21 cellular contexts compared by ENCODE assay signal in the genomic region with DNA sequence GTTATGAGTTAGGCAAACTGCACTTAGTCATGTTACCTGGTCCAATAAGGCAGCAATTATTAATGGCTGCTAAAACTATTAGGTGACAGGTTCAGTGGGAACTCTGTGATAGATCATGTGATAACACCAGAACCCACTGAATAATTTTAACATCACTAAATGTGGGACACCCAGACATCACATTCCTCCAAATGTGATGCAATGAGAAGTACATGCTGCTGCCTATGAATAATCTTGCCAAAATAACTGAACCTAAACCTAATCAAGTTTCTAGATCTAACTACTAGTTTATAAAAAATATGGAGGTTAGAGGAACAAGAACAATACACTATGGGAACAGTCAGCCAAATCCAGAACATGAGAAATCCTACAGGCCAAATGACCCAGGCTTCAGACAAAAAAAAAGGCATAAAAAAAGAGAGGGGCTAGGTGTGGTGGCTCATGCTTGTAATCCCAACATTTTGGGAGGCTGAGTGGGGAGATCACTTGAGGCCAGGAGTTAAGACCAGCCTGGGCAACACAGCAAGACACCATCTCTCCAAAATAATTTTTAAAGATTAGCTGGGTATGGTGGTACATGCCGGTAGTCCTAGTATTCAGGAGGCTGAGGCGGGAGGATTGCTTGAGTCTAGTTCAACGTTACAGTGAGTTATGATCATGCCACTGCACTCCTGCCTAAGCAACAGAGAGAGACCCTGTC. TPM values are rescaled to one million over a fixed set of nuclear protein-coding genes. Genes with fewer than 3 reads are reported as not detected.
DNase-seq lines count a peak whose midpoint lies in the region; ATAC-seq and TF ChIP-seq lines count a peak whose summit lies in the region.
"Had no signal": no experiment of that assay in that cellular context is flagged by ENCODE, and none has a peak within 500 bp of the region (broad histone marks: within the 10 kb centered on the region; RNA-seq: fewer than 3 reads in every experiment).

No MANE protein-coding gene starts in this region.

- intact Hi-C loops in right cardiac atrium (cut with DNase I) = no loop called here
- intact Hi-C loops in esophagus muscularis mucosa (cut with DNase I) = no loop called here

- H4K20me1 ChIP-seq in fibroblast of lung (ENCODE audit: control insufficient read depth, extremely low read depth, insufficient read depth, low read length) = no peaks in the 10 kb centered on the region

- TF ChIP-seq CTCF in fibroblast of lung (conservative IDR thresholded peaks at IDR 0.05 in 1 of 2, IDR thresholded peaks at IDR 0.05 in 1 of 2; ENCODE audit: low read depth in 1 of 2, low read length in 2 of 2) (no peak), esophagus muscularis mucosa (IDR thresholded peaks at IDR 0.05) (no peak)

- H3K4me1 ChIP-seq in fibroblast of lung (ENCODE audit: control insufficient read depth, extremely low read depth, insufficient read depth, low read length) (no peaks in the 10 kb centered on the region), right cardiac atrium (ENCODE audit: control insufficient read depth, insufficient read depth, low read length) (no peaks in the 10 kb centered on the region), esophagus muscularis mucosa (no peaks in the 10 kb centered on the region)
- H3K4me1 ChIP-seq: Peyer's patch had no signal

- H3K27ac ChIP-seq in fibroblast of lung (ENCODE audit: insufficient read depth, low read length) (no peak overlapping the region), right cardiac atrium (ENCODE audit: low read length) (no peak overlapping the region), esophagus muscularis mucosa (replicated peaks in 1 of 4) (no peak overlapping the region)
- H3K27ac ChIP-seq: BLaER1 treated with 17β-estradiol and CSF1 and Interleukin-3, amounts not matched to agents 10 nM and 100 nM; Peyer's patch had no signal

- TF ChIP-seq POLR2A in esophagus muscularis mucosa (IDR thresholded peaks at IDR 0.05; ENCODE audit: low read depth) = no peak

- ATAC-seq in right cardiac atrium = no peak
- ATAC-seq in GM21717 (IDR thresholded peaks at IDR 0.05; ENCODE audit: unreplicated experiment) = no peak

- H3K36me3 ChIP-seq in fibroblast of lung (ENCODE audit: control insufficient read depth, insufficient read depth, low read length) (no peaks in the 10 kb centered on the region), esophagus muscularis mucosa (no peaks in the 10 kb centered on the region)
- H3K36me3 ChIP-seq: Peyer's patch had no signal

- 89% methylated on average over 3 of the region's 3 CpGs for WGBS in right cardiac atrium
- 94% methylated on average over 3 of the region's 3 CpGs for WGBS in esophagus muscularis mucosa

- H2AFZ ChIP-seq in fibroblast of lung (ENCODE audit: low read length) = no peak overlapping the region

- H3K4me3 ChIP-seq in fibroblast of lung (replicated peaks in 1 of 4; ENCODE audit: control extremely low read depth in 1 of 4, insufficient read depth in 1 of 4, low read depth in 3 of 4, low read length in 4 of 4) (no peak overlapping the region), right cardiac atrium (ENCODE audit: low read length) (no peak overlapping the region), esophagus muscularis mucosa (no peak overlapping the region)
- H3K4me3 ChIP-seq: BLaER1 treated with 17β-estradiol and CSF1 and Interleukin-3, amounts not matched to agents 10 nM and 100 nM; Peyer's patch had no signal

- H3K9me3 ChIP-seq in fibroblast of lung (ENCODE audit: control insufficient read depth, insufficient read depth, low read depth, low read length) (no peaks in the 10 kb centered on the region), right cardiac atrium (ENCODE audit: control insufficient read depth, low read length) (no peaks in the 10 kb centered on the region), esophagus muscularis mucosa (no peaks in the 10 kb centered on the region)
- H3K9me3 ChIP-seq: BLaER1 treated with 17β-estradiol and CSF1 and Interleukin-3, amounts not matched to agents 10 nM and 100 nM; Caco-2; Peyer's patch had no signal

- H3K79me2 ChIP-seq in fibroblast of lung (ENCODE audit: control insufficient read depth, insufficient read depth, low read length) = no peaks in the 10 kb centered on the region

- TF ChIP-seq EP300 in esophagus muscularis mucosa (IDR thresholded peaks at IDR 0.05) = no peak

- H3K9ac ChIP-seq in fibroblast of lung (ENCODE audit: insufficient read depth, low read length) = no peak overlapping the region
- H3K9ac ChIP-seq: BLaER1 treated with 17β-estradiol and CSF1 and Interleukin-3, amounts not matched to agents 10 nM and 100 nM had no signal

- H3K4me2 ChIP-seq in fibroblast of lung (ENCODE audit: extremely low read depth, insufficient read depth, low read length) = no peak overlapping the region
- H3K4me2 ChIP-seq: BLaER1 treated with 17β-estradiol and CSF1 and Interleukin-3, amounts not matched to agents 10 nM and 100 nM had no signal

- no peaks in the 10 kb centered on the region for H3K27me3 ChIP-seq in fibroblast of lung (ENCODE audit: control insufficient read depth, insufficient read depth, low read length)
- H3K27me3 ChIP-seq in right cardiac atrium (ENCODE audit: control insufficient read depth, insufficient read depth) = no peaks in the 10 kb centered on the region
- no peaks in the 10 kb centered on the region for H3K27me3 ChIP-seq in esophagus muscularis mucosa
- H3K27me3 ChIP-seq: BLaER1 treated with 17β-estradiol and CSF1 and Interleukin-3, amounts not matched to agents 10 nM and 100 nM; Peyer's patch had no signal

- peak; percentile 66 for DNase-seq in EH (ENCODE audit: low read depth)
- DNase-seq in OCI-M1 (lab: John Stamatoyannopoulos, UW) = peak; percentile 1
- DNase-seq in fibroblast of lung (ENCODE audit: low read depth in 2 of 2) = peak; percentile 26 to 37
- peak; percentile 9 for DNase-seq in myocyte (ENCODE audit: low read depth)
- no peak for DNase-seq in activated naive CD4-positive, alpha-beta T cell treated with Interleukin-2 at 50 U/mL for 16 hours
- no peak for DNase-seq in right cardiac atrium
- no peak for DNase-seq in esophagus muscularis mucosa (ENCODE audit: extremely low spot score)
- DNase-seq: AML-193; Caco-2; CD4-positive, alpha-beta memory T cell; H7; NCI-H1048; NCI-H1417; NCI-H1694; NCI-H2081; NCI-H2227 treated with DMSO at 0.1 percent for 48 hours; NCI-H526 treated with DMSO at 0.1 percent for 48 hours; Peyer's patch; SHP77 treated with DMSO at 0.1 percent for 48 hours had no signal

RNA-seq across cellular contexts. Expression of a gene that starts 7.0 kb away (rescaled TPM):
- 67.3 and 90.2 TPM in 2 replicates for total RNA-seq in fibroblast of lung
- 153 and 192 TPM in 2 replicates for polyA plus RNA-seq in fibroblast of lung
- 236 and 258 TPM in 2 replicates for polyA plus RNA-seq in fibroblast of lung (2012)
- 29.5 and 45.3 TPM in 2 replicates for polyA minus RNA-seq in fibroblast of lung (ENCODE audit: low replicate concordance)
- total RNA-seq in myocyte = 58.5 and 62.7 TPM in 2 replicates
- 119 TPM for polyA plus RNA-seq in myocyte (2012)
- total RNA-seq in right cardiac atrium = 100 to 1,000 TPM; 104 to 133 (median 113) TPM
- polyA plus RNA-seq in right cardiac atrium = 41.8 TPM
- 100 to 1,000 TPM in 2 of 4 donors, 10 to 100 TPM in 2; 85.2 to 115 (median 99.1) TPM for total RNA-seq in esophagus muscularis mucosa

Comparison
In these comparisons a context has a peak if more than half of its experiments do, and no peak if none do; other contexts are left out.
1. DNase-seq: peak in EH (single experiment), OCI-M1 (single experiment), fibroblast of lung (2 of 2) and myocyte (single experiment); none in activated naive CD4-positive, alpha-beta T cell treated with Interleukin-2 at 50 U/mL for 16 hours (single experiment), right cardiac atrium (0 of 3) and esophagus muscularis mucosa (single experiment).